ENCODE assay signal across 16 cellular contexts in genomic region chr2:199848323-199848722, GRCh38. TPM values are rescaled to one million over a fixed set of nuclear protein-coding genes. Genes with fewer than 3 reads are reported as not detected.
"Had no signal": no experiment of that assay in that cellular context is flagged by ENCODE, and none has a peak within 500 bp of the region (broad histone marks: within the 10 kb centered on the region; RNA-seq: fewer than 3 reads in every experiment).

No MANE protein-coding gene starts in this region.

- H3K27me3 ChIP-seq: breast epithelium, foreskin keratinocyte, pancreas, sigmoid colon had no signal

- H3K36me3 ChIP-seq: breast epithelium, pancreas, sigmoid colon, spleen had no signal

- H3K9me3 ChIP-seq: breast epithelium, pancreas, sigmoid colon, spleen had no signal

- H3K4me3 ChIP-seq: breast epithelium, pancreas, sigmoid colon, spleen had no signal

- H3K27ac ChIP-seq: breast epithelium, foreskin keratinocyte, pancreas, sigmoid colon, spleen, VCaP had no signal

- H3K4me1 ChIP-seq: breast epithelium had no signal

- DNase-seq: activated CD4-positive, alpha-beta T cell treated with anti-CD3 and anti-CD28 coated beads for 1 hour; activated CD4-positive, alpha-beta T cell treated with anti-CD3 and anti-CD28 coated beads, Interleukin-2, amount 50 U/mL, for 4 hours; activated naive CD4-positive, alpha-beta T cell treated with anti-CD3 and anti-CD28 coated beads for 36 hours; activated naive CD8-positive, alpha-beta T cell treated with anti-CD3 and anti-CD28 coated beads, Interleukin-2, amount 50 U/mL, for 24 hours; aorta; cerebellar nuclear complex; effector memory CD8-positive, alpha-beta T cell; foreskin keratinocyte; kidney glomerular epithelial cell; left ventricle myocardium superior; naive thymus-derived CD8-positive, alpha-beta T cell; pancreas; sigmoid colon; spleen had no signal

RNA-seq across cellular contexts. Expression of gene FTCDNL1, which starts 2.7 kb away (rescaled TPM):
- polyA plus RNA-seq: aorta had no signal
